8 cellular contexts compared by ENCODE assay signal in genomic region chr1:84297546-84298244, GRCh38. TPM values are rescaled to one million over a fixed set of nuclear protein-coding genes. Genes with fewer than 3 reads are reported as not detected.
DNase-seq lines count a peak whose midpoint lies in the region; ATAC-seq and TF ChIP-seq lines count a peak whose summit lies in the region.

No MANE protein-coding gene starts in this region.

- peaks cover 15% of the 10 kb centered on the region for H3K27me3 Mint-ChIP-seq in activated naive CD4-positive, alpha-beta T cell treated with anti-CD3 and anti-CD28 coated beads, Interleukin-2, amount 10 ng/mL, durations not matched to agents 7 days and 5 days
- peaks cover 5% of the 10 kb centered on the region for H3K27me3 Mint-ChIP-seq in activated naive CD8-positive, alpha-beta T cell treated with anti-CD3 and anti-CD28 coated beads, Interleukin-2, amount 10 ng/mL, durations not matched to agents 7 days and 5 days

- peaks cover 0 to 7% (median 0%) of the 10 kb centered on the region in 4 donors for H3K4me1 ChIP-seq in right lobe of liver
- peaks cover 8 to 44% (median 12%) of the 10 kb centered on the region in 4 donors for H3K4me1 ChIP-seq in upper lobe of left lung

- H3K4me3 ChIP-seq in right lobe of liver (peak overlapping the region; percentile 75 to 92 (median 82)), upper lobe of left lung (peak overlapping the region in 3 of 4 donors; percentile 54 to 82 (median 78))

- TF ChIP-seq CTCF in right lobe of liver (IDR thresholded peaks at IDR 0.05) (no peak), upper lobe of left lung (IDR thresholded peaks at IDR 0.05) (no peak)

- no peak for TF ChIP-seq EP300 in upper lobe of left lung (IDR thresholded peaks at IDR 0.05)

- H3K36me3 ChIP-seq in right lobe of liver (no peaks in the 10 kb centered on the region), upper lobe of left lung (no peaks in the 10 kb centered on the region)

- POLR2A ChIA-PET in activated naive CD8-positive, alpha-beta T cell treated with anti-CD3 and anti-CD28 coated beads, Interleukin-2, amount 10 ng/mL, durations not matched to agents 7 days and 5 days (lab: Charles Lee) = interaction anchor here (1.0 to 2.1 kb wide), 4 partner anchors 132 to 209 kb away, joined by 3 to 16 read pairs (median 4); partner anchors contain the start of genes GNG5, PRKACB and SPATA1

- intact Hi-C loops in right lobe of liver (cut with DNase I) = no loop called here

- H3K9me3 Mint-ChIP-seq in activated naive CD4-positive, alpha-beta T cell treated with anti-CD3 and anti-CD28 coated beads, Interleukin-2, amount 10 ng/mL, durations not matched to agents 7 days and 5 days = no peaks in the 10 kb centered on the region
- no peaks in the 10 kb centered on the region for H3K9me3 Mint-ChIP-seq in activated naive CD4-positive, alpha-beta T cell treated with anti-CD3 and anti-CD28 coated beads, Interleukin-2, amount 50 U/mL, for 72 hours
- H3K9me3 Mint-ChIP-seq in activated naive CD8-positive, alpha-beta T cell treated with anti-CD3 and anti-CD28 coated beads, Interleukin-2, amount 10 ng/mL, durations not matched to agents 7 days and 5 days = peaks cover 3% of the 10 kb centered on the region

- peak overlapping the region in 1 of 3 donors; percentile 73 for H3K27ac ChIP-seq in right lobe of liver
- peak overlapping the region in 1 of 4 donors; percentile 84 for H3K27ac ChIP-seq in upper lobe of left lung

- 66% methylated on average over 10 of the region's 10 CpGs for WGBS in right lobe of liver (ENCODE audit: insufficient coverage, low coverage, low lambda C conversion rate, missing lambda C conversion rate)
- 67 to 69% methylated on average over 10 of the region's 10 CpGs for WGBS in upper lobe of left lung, 2 donors

- no peak for ATAC-seq in activated naive CD4-positive, alpha-beta T cell treated with anti-CD3 and anti-CD28 coated beads, Interleukin-2, amount 50 U/mL, for 72 hours
- no peak for ATAC-seq in activated naive CD8-positive, alpha-beta T cell treated with anti-CD3 and anti-CD28 coated beads, Interleukin-2, amount 10 ng/mL, durations not matched to agents 7 days and 5 days (ENCODE audit: low read depth)
- ATAC-seq in right lobe of liver = no peak
- ATAC-seq in upper lobe of left lung (ENCODE audit: low FRiP score in 2 of 2) = no peak
- no peak for ATAC-seq in GM21367 (IDR thresholded peaks at IDR 0.05; ENCODE audit: unreplicated experiment)

- H3K36me3 Mint-ChIP-seq in activated naive CD4-positive, alpha-beta T cell treated with anti-CD3 and anti-CD28 coated beads, Interleukin-2, amount 10 ng/mL, durations not matched to agents 7 days and 5 days = no peaks in the 10 kb centered on the region
- no peaks in the 10 kb centered on the region for H3K36me3 Mint-ChIP-seq in activated naive CD4-positive, alpha-beta T cell treated with anti-CD3 and anti-CD28 coated beads, Interleukin-2, amount 50 U/mL, for 72 hours
- peaks cover 1% of the 10 kb centered on the region for H3K36me3 Mint-ChIP-seq in activated naive CD8-positive, alpha-beta T cell treated with anti-CD3 and anti-CD28 coated beads, Interleukin-2, amount 10 ng/mL, durations not matched to agents 7 days and 5 days

- H3K27ac Mint-ChIP-seq in activated naive CD4-positive, alpha-beta T cell treated with anti-CD3 and anti-CD28 coated beads, Interleukin-2, amount 10 ng/mL, durations not matched to agents 7 days and 5 days = no peak overlapping the region
- peak overlapping the region in 1 of 2 donors; percentile 86 for H3K27ac Mint-ChIP-seq in activated naive CD4-positive, alpha-beta T cell treated with anti-CD3 and anti-CD28 coated beads, Interleukin-2, amount 50 U/mL, for 72 hours
- peak overlapping the region; percentile 85 for H3K27ac Mint-ChIP-seq in activated naive CD8-positive, alpha-beta T cell treated with anti-CD3 and anti-CD28 coated beads, Interleukin-2, amount 10 ng/mL, durations not matched to agents 7 days and 5 days

- peak overlapping the region; percentile 78 for H3K4me3 Mint-ChIP-seq in activated naive CD4-positive, alpha-beta T cell treated with anti-CD3 and anti-CD28 coated beads, Interleukin-2, amount 10 ng/mL, durations not matched to agents 7 days and 5 days
- peak overlapping the region; percentile 92 for H3K4me3 Mint-ChIP-seq in activated naive CD8-positive, alpha-beta T cell treated with anti-CD3 and anti-CD28 coated beads, Interleukin-2, amount 10 ng/mL, durations not matched to agents 7 days and 5 days

- DNase-seq in activated naive CD4-positive, alpha-beta T cell treated with anti-CD3 and anti-CD28 coated beads, Interleukin-2, amount 10 ng/mL, durations not matched to agents 7 days and 5 days = no peak
- DNase-seq in activated naive CD4-positive, alpha-beta T cell treated with anti-CD3 and anti-CD28 coated beads, Interleukin-2, amount 50 U/mL, for 72 hours (ENCODE audit: low spot score in 2 of 2) = no peak
- no peak for DNase-seq in activated naive CD8-positive, alpha-beta T cell treated with anti-CD3 and anti-CD28 coated beads, Interleukin-2, amount 10 ng/mL, durations not matched to agents 7 days and 5 days
- DNase-seq in right lobe of liver = no peak
- no peak for DNase-seq in upper lobe of left lung
- DNase-seq in stimulated activated CD4-positive, alpha-beta T cell treated with anti-CD3 and anti-CD28 coated beads, Interleukin-2, amount 100 ng/mL, for 24 hours = no peak
- DNase-seq in DMS153 (lab: John Stamatoyannopoulos, UW) = no peak

- TF ChIP-seq POLR2A in right lobe of liver (IDR thresholded peaks at IDR 0.05) (no peak), upper lobe of left lung (IDR thresholded peaks at IDR 0.05) (no peak)

- H3K27me3 ChIP-seq in right lobe of liver = no peaks in the 10 kb centered on the region
- no peaks in the 10 kb centered on the region for H3K27me3 ChIP-seq in upper lobe of left lung

- CTCF ChIA-PET in activated naive CD4-positive, alpha-beta T cell treated with anti-CD3 and anti-CD28 coated beads, Interleukin-2, amount 10 ng/mL, durations not matched to agents 7 days and 5 days (lab: Charles Lee) = interaction anchor here (0.8 kb wide), 1 partner anchor 135 kb away, joined by 3 read pairs; no protein-coding TSS in a partner anchor

- H3K4me1 Mint-ChIP-seq in activated naive CD4-positive, alpha-beta T cell treated with anti-CD3 and anti-CD28 coated beads, Interleukin-2, amount 10 ng/mL, durations not matched to agents 7 days and 5 days = peaks cover 42% of the 10 kb centered on the region
- H3K4me1 Mint-ChIP-seq in activated naive CD8-positive, alpha-beta T cell treated with anti-CD3 and anti-CD28 coated beads, Interleukin-2, amount 10 ng/mL, durations not matched to agents 7 days and 5 days = peaks cover 31% of the 10 kb centered on the region

- H3K9me3 ChIP-seq in right lobe of liver = no peaks in the 10 kb centered on the region
- peaks cover 0 to 6% (median 0%) of the 10 kb centered on the region in 4 donors for H3K9me3 ChIP-seq in upper lobe of left lung

RNA-seq across cellular contexts. Expression of gene SAMD13, which starts 3.8 kb away (rescaled TPM):
- under 1 TPM in 1 of 2 donors, not detected in 1; 0.29 TPM for total RNA-seq in activated naive CD4-positive, alpha-beta T cell treated with anti-CD3 and anti-CD28 coated beads, Interleukin-2, amount 50 U/mL, for 72 hours
- 1 to 10 TPM in 1 of 2 experiments, under 1 TPM in 1; 0.77 to 1.2 TPM for total RNA-seq in activated naive CD8-positive, alpha-beta T cell treated with anti-CD3 and anti-CD28 coated beads, Interleukin-2, amount 10 ng/mL, durations not matched to agents 7 days and 5 days
- total RNA-seq in right lobe of liver (under 1 TPM in 3 of 6 experiments, not detected in 3; 0.40 to 0.68 (median 0.47) TPM), upper lobe of left lung (1 to 10 TPM in 2 of 6 donors, under 1 TPM in 2, not detected in 2; 0.71 to 1.9 (median 0.90) TPM)
